Comparison of ENCODE assay signal across 23 cellular contexts in genomic region chr4:119205690-119206089, GRCh38.
"Had no signal": no experiment of that assay in that cellular context is flagged by ENCODE, and none has a peak within 500 bp of the region (broad histone marks: within the 10 kb centered on the region; RNA-seq: fewer than 3 reads in every experiment).

No MANE protein-coding gene starts in this region.

- H3K36me3 ChIP-seq: breast epithelium, stomach had no signal

- FAIRE-seq: astrocyte, islet of Langerhans had no signal

- H3K27me3 ChIP-seq: breast epithelium, stomach had no signal

- H3K4me3 ChIP-seq: breast epithelium, skin epidermis, stomach had no signal

- H3K4me1 ChIP-seq: breast epithelium had no signal

- DNase-seq: activated CD4-positive, alpha-beta memory T cell treated with anti-CD3 and anti-CD28 coated beads for 36 hours; activated CD4-positive, alpha-beta T cell treated with anti-CD3 and anti-CD28 coated beads for 4 hours; activated naive CD4-positive, alpha-beta T cell treated with anti-CD3 and anti-CD28 coated beads, Interleukin-2, amount 10 ng/mL, durations not matched to agents 7 days and 5 days; activated naive CD8-positive, alpha-beta T cell treated with anti-CD3 and anti-CD28 coated beads, Interleukin-2, amount 50 U/mL, for 24 hours; activated T-cell treated with anti-CD3 and anti-CD28 coated beads, Interleukin-2, amount 50 U/mL, for 1 hour; effector CD4-positive, alpha-beta T cell; left colon; occipital lobe; posterior cingulate gyrus; retina; stimulated activated CD4-positive, alpha-beta T cell treated with anti-CD3 and anti-CD28 coated beads, Interleukin-15, amount 100 ng/mL, for 24 hours; stimulated activated CD4-positive, alpha-beta T cell treated with anti-CD3 and anti-CD28 coated beads, Interleukin-4, amount 100 ng/mL, for 24 hours; stomach; T-cell had no signal

- ATAC-seq: activated naive CD8-positive, alpha-beta T cell treated with anti-CD3 and anti-CD28 coated beads, Interleukin-2, amount 50 U/mL, for 24 hours; activated T-helper 17 cell treated with anti-CD3 and anti-CD28 coated beads, Interleukin-2, amount 50 U/mL, for 72 hours; esophagus mucosa; left colon; SK-N-SH treated with all-trans-retinoic acid at 6 μM for 48 hours; stimulated activated effector memory CD8-positive, alpha-beta T cell treated with anti-CD3 and anti-CD28 coated beads, Interleukin-12 subunit alpha, Interleukin-12 subunit beta, amount 100 ng/mL, for 72 hours; T-cell; WTC11 had no signal

- H3K9me3 ChIP-seq: breast epithelium, stomach had no signal
